In the genomic region with DNA sequence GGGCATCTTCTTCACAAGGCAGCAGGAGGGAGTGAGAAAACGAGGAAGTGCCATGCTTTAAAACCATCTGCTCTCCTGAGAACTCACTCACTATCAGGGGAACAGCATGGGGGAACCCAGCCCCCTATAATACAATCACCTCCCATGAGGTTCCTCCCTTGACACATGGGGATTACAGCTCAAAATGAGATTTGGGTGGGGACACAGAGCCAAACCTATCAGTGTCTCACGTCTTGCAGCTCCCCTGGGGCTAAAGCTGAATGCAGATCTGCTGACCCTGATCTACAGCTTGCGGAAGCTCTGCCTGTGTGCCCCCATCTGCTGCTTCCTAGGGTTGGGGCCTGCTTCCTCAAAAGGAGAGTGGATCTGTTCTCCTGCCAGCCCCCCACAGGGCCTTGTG, we compare ENCODE assay signal across 1 cellular context.
TF ChIP-seq lines count a peak whose summit lies in the region.

No MANE protein-coding gene starts in this region.

TF ChIP-seq in GM23338, 12 proteins besides CTCF, POLR2A, EP300 and RAD21:
- no peak for TF ChIP-seq ZNF331 (CRISPR knock-in tag; IDR thresholded peaks at IDR 0.05; ENCODE audit: low read depth)
- TF ChIP-seq CREB1 (CRISPR knock-in tag; IDR thresholded peaks at IDR 0.05; ENCODE audit: low read depth): no peak
- TF ChIP-seq ZNF114 (CRISPR knock-in tag; IDR thresholded peaks at IDR 0.05): no peak
- TF ChIP-seq, protein P1, sequence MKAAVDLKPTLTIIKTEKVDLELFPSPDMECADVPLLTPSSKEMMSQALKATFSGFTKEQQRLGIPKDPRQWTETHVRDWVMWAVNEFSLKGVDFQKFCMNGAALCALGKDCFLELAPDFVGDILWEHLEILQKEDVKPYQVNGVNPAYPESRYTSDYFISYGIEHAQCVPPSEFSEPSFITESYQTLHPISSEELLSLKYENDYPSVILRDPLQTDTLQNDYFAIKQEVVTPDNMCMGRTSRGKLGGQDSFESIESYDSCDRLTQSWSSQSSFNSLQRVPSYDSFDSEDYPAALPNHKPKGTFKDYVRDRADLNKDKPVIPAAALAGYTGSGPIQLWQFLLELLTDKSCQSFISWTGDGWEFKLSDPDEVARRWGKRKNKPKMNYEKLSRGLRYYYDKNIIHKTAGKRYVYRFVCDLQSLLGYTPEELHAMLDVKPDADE (IDR thresholded peaks at IDR 0.05): no peak
- TF ChIP-seq POLR2AphosphoS5 (IDR thresholded peaks at IDR 0.05; ENCODE audit: low read depth): no peak
- no peak for TF ChIP-seq JUNB (IDR thresholded peaks at IDR 0.05; ENCODE audit: unreplicated experiment)
- TF ChIP-seq EZH2phosphoT487 (IDR thresholded peaks at IDR 0.05; ENCODE audit: unreplicated experiment): no peak
- TF ChIP-seq, protein P2, sequence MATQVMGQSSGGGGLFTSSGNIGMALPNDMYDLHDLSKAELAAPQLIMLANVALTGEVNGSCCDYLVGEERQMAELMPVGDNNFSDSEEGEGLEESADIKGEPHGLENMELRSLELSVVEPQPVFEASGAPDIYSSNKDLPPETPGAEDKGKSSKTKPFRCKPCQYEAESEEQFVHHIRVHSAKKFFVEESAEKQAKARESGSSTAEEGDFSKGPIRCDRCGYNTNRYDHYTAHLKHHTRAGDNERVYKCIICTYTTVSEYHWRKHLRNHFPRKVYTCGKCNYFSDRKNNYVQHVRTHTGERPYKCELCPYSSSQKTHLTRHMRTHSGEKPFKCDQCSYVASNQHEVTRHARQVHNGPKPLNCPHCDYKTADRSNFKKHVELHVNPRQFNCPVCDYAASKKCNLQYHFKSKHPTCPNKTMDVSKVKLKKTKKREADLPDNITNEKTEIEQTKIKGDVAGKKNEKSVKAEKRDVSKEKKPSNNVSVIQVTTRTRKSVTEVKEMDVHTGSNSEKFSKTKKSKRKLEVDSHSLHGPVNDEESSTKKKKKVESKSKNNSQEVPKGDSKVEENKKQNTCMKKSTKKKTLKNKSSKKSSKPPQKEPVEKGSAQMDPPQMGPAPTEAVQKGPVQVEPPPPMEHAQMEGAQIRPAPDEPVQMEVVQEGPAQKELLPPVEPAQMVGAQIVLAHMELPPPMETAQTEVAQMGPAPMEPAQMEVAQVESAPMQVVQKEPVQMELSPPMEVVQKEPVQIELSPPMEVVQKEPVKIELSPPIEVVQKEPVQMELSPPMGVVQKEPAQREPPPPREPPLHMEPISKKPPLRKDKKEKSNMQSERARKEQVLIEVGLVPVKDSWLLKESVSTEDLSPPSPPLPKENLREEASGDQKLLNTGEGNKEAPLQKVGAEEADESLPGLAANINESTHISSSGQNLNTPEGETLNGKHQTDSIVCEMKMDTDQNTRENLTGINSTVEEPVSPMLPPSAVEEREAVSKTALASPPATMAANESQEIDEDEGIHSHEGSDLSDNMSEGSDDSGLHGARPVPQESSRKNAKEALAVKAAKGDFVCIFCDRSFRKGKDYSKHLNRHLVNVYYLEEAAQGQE (IDR thresholded peaks at IDR 0.05; ENCODE audit: unreplicated experiment): no peak
- no peak for TF ChIP-seq NANOG (IDR thresholded peaks at IDR 0.05; ENCODE audit: borderline replicate concordance)
- TF ChIP-seq EZH2 (IDR thresholded peaks at IDR 0.05; ENCODE audit: low read depth, unreplicated experiment): no peak
- TF ChIP-seq, protein P3, sequence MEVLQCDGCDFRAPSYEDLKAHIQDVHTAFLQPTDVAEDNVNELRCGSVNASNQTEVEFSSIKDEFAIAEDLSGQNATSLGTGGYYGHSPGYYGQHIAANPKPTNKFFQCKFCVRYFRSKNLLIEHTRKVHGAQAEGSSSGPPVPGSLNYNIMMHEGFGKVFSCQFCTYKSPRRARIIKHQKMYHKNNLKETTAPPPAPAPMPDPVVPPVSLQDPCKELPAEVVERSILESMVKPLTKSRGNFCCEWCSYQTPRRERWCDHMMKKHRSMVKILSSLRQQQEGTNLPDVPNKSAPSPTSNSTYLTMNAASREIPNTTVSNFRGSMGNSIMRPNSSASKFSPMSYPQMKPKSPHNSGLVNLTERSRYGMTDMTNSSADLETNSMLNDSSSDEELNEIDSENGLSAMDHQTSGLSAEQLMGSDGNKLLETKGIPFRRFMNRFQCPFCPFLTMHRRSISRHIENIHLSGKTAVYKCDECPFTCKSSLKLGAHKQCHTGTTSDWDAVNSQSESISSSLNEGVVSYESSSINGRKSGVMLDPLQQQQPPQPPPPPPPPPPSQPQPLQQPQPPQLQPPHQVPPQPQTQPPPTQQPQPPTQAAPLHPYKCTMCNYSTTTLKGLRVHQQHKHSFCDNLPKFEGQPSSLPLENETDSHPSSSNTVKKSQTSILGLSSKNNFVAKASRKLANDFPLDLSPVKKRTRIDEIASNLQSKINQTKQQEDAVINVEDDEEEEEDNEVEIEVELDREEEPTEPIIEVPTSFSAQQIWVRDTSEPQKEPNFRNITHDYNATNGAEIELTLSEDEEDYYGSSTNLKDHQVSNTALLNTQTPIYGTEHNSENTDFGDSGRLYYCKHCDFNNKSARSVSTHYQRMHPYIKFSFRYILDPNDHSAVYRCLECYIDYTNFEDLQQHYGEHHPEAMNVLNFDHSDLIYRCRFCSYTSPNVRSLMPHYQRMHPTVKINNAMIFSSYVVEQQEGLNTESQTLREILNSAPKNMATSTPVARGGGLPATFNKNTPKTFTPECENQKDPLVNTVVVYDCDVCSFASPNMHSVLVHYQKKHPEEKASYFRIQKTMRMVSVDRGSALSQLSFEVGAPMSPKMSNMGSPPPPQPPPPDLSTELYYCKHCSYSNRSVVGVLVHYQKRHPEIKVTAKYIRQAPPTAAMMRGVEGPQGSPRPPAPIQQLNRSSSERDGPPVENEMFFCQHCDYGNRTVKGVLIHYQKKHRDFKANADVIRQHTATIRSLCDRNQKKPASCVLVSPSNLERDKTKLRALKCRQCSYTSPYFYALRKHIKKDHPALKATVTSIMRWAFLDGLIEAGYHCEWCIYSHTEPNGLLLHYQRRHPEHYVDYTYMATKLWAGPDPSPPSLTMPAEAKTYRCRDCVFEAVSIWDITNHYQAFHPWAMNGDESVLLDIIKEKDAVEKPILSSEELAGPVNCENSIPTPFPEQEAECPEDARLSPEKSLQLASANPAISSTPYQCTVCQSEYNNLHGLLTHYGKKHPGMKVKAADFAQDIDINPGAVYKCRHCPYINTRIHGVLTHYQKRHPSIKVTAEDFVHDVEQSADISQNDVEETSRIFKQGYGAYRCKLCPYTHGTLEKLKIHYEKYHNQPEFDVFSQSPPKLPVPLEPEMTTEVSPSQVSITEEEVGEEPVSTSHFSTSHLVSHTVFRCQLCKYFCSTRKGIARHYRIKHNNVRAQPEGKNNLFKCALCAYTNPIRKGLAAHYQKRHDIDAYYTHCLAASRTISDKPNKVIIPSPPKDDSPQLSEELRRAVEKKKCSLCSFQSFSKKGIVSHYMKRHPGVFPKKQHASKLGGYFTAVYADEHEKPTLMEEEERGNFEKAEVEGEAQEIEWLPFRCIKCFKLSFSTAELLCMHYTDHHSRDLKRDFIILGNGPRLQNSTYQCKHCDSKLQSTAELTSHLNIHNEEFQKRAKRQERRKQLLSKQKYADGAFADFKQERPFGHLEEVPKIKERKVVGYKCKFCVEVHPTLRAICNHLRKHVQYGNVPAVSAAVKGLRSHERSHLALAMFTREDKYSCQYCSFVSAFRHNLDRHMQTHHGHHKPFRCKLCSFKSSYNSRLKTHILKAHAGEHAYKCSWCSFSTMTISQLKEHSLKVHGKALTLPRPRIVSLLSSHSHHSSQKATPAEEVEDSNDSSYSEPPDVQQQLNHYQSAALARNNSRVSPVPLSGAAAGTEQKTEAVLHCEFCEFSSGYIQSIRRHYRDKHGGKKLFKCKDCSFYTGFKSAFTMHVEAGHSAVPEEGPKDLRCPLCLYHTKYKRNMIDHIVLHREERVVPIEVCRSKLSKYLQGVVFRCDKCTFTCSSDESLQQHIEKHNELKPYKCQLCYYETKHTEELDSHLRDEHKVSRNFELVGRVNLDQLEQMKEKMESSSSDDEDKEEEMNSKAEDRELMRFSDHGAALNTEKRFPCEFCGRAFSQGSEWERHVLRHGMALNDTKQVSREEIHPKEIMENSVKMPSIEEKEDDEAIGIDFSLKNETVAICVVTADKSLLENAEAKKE (CRISPR knock-in tag; IDR thresholded peaks at IDR 0.05): no peak
- TF ChIP-seq STAT1 (IDR thresholded peaks at IDR 0.05; ENCODE audit: unreplicated experiment): no peak
